1 cellular context compared by ENCODE assay signal in the genomic region with DNA sequence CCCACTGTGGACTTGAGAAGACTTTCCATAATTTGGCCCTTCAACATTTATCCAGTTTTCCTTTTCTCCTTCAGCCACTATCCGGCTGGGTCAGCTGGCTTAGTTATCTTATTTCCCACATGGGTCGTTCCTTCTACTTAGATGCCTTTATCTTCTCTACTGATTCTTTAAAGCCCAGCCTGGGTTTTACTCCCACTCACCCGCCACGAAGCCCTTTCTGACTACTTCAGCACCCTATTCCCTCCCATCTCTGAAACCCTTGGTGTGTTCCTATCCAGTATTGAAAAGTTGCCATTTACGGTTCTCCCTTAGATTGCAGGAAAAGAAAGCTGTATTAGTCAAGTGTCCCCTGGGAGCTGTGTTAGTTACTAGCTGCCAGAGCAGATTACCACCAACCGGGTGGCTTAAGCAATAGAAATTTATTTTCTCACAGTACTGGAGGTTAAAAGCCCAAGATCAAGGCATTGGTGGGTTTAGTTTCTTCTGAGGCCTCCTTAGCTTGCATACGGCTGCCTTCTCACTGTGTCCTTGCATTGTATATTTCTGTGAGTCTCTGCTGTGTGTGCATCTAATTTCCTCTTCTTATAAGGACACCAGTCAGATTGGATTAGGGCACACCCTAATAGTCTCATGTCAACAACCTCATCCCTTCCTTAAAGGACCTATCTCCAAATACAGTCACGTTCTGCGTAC.
A peak's percentile ranks its signal among the peaks of the same experiment; 100 is the strongest.
TF ChIP-seq lines count a peak whose summit lies in the region.

No MANE protein-coding gene starts in this region.

TF ChIP-seq in K562, 482 proteins besides CTCF, POLR2A, EP300 and RAD21 (continued from another document and continues in another):
- TF ChIP-seq ZBTB7A (IDR thresholded peaks at IDR 0.05; ENCODE audit: borderline replicate concordance, control insufficient read depth, low read depth, low read length), result no peak
- peak; percentile 80 for TF ChIP-seq SMARCC2 (IDR thresholded peaks at IDR 0.05; ENCODE audit: low read depth)
- TF ChIP-seq CBFA2T3 (IDR thresholded peaks at IDR 0.05), result peak; percentile 95
- 0 out of 2 replicates have a peak, but pooled peaks have one; percentile 20 for TF ChIP-seq FOSL1 (tag; conservative IDR thresholded peaks at IDR 0.05)
- TF ChIP-seq SMARCA4 (IDR thresholded peaks at IDR 0.05), result peak; percentile 93
- TF ChIP-seq ARID1B (IDR thresholded peaks at IDR 0.05), result peak; percentile 96
- peak; percentile 72; the same call in 1 of the 2 replicates for TF ChIP-seq PML (IDR thresholded peaks at IDR 0.05; ENCODE audit: low read length)
- 0 out of 2 replicates have a peak, but pooled peaks have one; percentile 11 for TF ChIP-seq ATF7 (IDR thresholded peaks at IDR 0.05)
- peak; percentile 11; the same call in 1 of the 2 replicates for TF ChIP-seq MITF (IDR thresholded peaks at IDR 0.05)
- 0 out of 2 replicates have a peak, but pooled peaks have one; percentile 13 for TF ChIP-seq SMAD3 (CRISPR knock-in tag; conservative IDR thresholded peaks at IDR 0.05)
- peak; percentile 73 for TF ChIP-seq PHB2 (IDR thresholded peaks at IDR 0.05; ENCODE audit: low read depth)
- TF ChIP-seq NR2C2 (CRISPR knock-in tag; IDR thresholded peaks at IDR 0.05), result no peak
- peak; percentile 36; the same call in 1 of the 2 replicates for TF ChIP-seq NR2C2 (tag; IDR thresholded peaks at IDR 0.05)
- TF ChIP-seq MYC (IDR thresholded peaks at IDR 0.05; ENCODE audit: low read depth, low read length), result no peak; the same call in 1 of the 2 replicates
- no peak for TF ChIP-seq MYC (CRISPR knock-in tag; IDR thresholded peaks at IDR 0.05; ENCODE audit: borderline replicate concordance, low read depth)
- no peak for TF ChIP-seq E2F5 (CRISPR knock-in tag; IDR thresholded peaks at IDR 0.05)
- TF ChIP-seq ZNF318 (IDR thresholded peaks at IDR 0.05; ENCODE audit: borderline replicate concordance in 1 of 2, low read depth in 1 of 2), result 0 out of 4 replicates have a peak, but pooled peaks of 1 of the 2 experiments have one; percentile 23
- TF ChIP-seq RBM15 (IDR thresholded peaks at IDR 0.05; ENCODE audit: insufficient read depth, low read length), result no peak
- TF ChIP-seq L3MBTL2 (IDR thresholded peaks at IDR 0.05), result peak; percentile 57; the same call in 1 of the 2 replicates
- TF ChIP-seq NCOA6 (IDR thresholded peaks at IDR 0.05), result 0 out of 2 replicates have a peak, but pooled peaks have one; percentile 25
- TF ChIP-seq HDAC2 (IDR thresholded peaks at IDR 0.05), result peak; percentile 91
- 0 out of 2 replicates have a peak, but pooled peaks have one; percentile 8 for TF ChIP-seq CREM (IDR thresholded peaks at IDR 0.05; ENCODE audit: low read depth)
- peak; percentile 43 for TF ChIP-seq TAF9B (IDR thresholded peaks at IDR 0.05; ENCODE audit: partially characterized antibody)
- no peak for TF ChIP-seq ZC3H8 (IDR thresholded peaks at IDR 0.05)
- 0 out of 2 replicates have a peak, but pooled peaks have one; percentile 12 for TF ChIP-seq NR2C1 (IDR thresholded peaks at IDR 0.05)
- no peak for TF ChIP-seq NR2C1 (tag; IDR thresholded peaks at IDR 0.05)
- TF ChIP-seq, protein P1, sequence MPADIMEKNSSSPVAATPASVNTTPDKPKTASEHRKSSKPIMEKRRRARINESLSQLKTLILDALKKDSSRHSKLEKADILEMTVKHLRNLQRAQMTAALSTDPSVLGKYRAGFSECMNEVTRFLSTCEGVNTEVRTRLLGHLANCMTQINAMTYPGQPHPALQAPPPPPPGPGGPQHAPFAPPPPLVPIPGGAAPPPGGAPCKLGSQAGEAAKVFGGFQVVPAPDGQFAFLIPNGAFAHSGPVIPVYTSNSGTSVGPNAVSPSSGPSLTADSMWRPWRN (IDR thresholded peaks at IDR 0.05; ENCODE audit: low read depth), result peak; percentile 52; the same call in 1 of the 2 replicates
- TF ChIP-seq LEF1 (IDR thresholded peaks at IDR 0.05), result peak; percentile 63; the same call in 1 of the 2 replicates
- peak; percentile 66; the same call in 1 of the 2 replicates for TF ChIP-seq NFATC3 (IDR thresholded peaks at IDR 0.05)
- TF ChIP-seq ZNF175 (CRISPR knock-in tag; IDR thresholded peaks at IDR 0.05; ENCODE audit: low read depth), result 0 out of 2 replicates have a peak, but pooled peaks have one; percentile 17
- peak; percentile 89 for TF ChIP-seq HMBOX1 (IDR thresholded peaks at IDR 0.05)
- TF ChIP-seq MTA1 (IDR thresholded peaks at IDR 0.05; ENCODE audit: borderline replicate concordance), result 0 out of 2 replicates have a peak, but pooled peaks have one; percentile 37
- peak; percentile 48 for TF ChIP-seq SMAD1 (IDR thresholded peaks at IDR 0.05; ENCODE audit: low read depth, low read length, partially characterized antibody)
- peak; percentile 18 to 86; a peak in 2 of 4 replicates for TF ChIP-seq TBL1XR1 (IDR thresholded peaks at IDR 0.05; ENCODE audit: low read length in 2 of 2)
- no peak for TF ChIP-seq ZC3H4 (CRISPR knock-in tag; IDR thresholded peaks at IDR 0.05; ENCODE audit: borderline replicate concordance)
- TF ChIP-seq ZEB2 (IDR thresholded peaks at IDR 0.05), result no peak
- TF ChIP-seq JUND (IDR thresholded peaks at IDR 0.05; ENCODE audit: borderline replicate concordance, low read depth, low read length), result peak; percentile 58
- TF ChIP-seq JUND (tag; IDR thresholded peaks at IDR 0.05; ENCODE audit: borderline replicate concordance, low read depth, low read length), result no peak; the same call in 2 of the 3 replicates
- TF ChIP-seq POLR2AphosphoS5 (IDR thresholded peaks at IDR 0.05; ENCODE audit: control insufficient read depth, insufficient read depth, low read depth, low read length), result peak; percentile 74; the same call in 1 of the 2 replicates
- TF ChIP-seq, protein P2, sequence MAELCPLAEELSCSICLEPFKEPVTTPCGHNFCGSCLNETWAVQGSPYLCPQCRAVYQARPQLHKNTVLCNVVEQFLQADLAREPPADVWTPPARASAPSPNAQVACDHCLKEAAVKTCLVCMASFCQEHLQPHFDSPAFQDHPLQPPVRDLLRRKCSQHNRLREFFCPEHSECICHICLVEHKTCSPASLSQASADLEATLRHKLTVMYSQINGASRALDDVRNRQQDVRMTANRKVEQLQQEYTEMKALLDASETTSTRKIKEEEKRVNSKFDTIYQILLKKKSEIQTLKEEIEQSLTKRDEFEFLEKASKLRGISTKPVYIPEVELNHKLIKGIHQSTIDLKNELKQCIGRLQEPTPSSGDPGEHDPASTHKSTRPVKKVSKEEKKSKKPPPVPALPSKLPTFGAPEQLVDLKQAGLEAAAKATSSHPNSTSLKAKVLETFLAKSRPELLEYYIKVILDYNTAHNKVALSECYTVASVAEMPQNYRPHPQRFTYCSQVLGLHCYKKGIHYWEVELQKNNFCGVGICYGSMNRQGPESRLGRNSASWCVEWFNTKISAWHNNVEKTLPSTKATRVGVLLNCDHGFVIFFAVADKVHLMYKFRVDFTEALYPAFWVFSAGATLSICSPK (IDR thresholded peaks at IDR 0.05; ENCODE audit: borderline replicate concordance), result 0 out of 2 replicates have a peak, but pooled peaks have one; percentile 35
- TF ChIP-seq, protein P3, sequence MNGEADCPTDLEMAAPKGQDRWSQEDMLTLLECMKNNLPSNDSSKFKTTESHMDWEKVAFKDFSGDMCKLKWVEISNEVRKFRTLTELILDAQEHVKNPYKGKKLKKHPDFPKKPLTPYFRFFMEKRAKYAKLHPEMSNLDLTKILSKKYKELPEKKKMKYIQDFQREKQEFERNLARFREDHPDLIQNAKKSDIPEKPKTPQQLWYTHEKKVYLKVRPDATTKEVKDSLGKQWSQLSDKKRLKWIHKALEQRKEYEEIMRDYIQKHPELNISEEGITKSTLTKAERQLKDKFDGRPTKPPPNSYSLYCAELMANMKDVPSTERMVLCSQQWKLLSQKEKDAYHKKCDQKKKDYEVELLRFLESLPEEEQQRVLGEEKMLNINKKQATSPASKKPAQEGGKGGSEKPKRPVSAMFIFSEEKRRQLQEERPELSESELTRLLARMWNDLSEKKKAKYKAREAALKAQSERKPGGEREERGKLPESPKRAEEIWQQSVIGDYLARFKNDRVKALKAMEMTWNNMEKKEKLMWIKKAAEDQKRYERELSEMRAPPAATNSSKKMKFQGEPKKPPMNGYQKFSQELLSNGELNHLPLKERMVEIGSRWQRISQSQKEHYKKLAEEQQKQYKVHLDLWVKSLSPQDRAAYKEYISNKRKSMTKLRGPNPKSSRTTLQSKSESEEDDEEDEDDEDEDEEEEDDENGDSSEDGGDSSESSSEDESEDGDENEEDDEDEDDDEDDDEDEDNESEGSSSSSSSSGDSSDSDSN (IDR thresholded peaks at IDR 0.05; ENCODE audit: borderline replicate concordance in 1 of 2, low read depth in 2 of 2, low read length in 2 of 2), result 0 out of 4 replicates have a peak, but pooled peaks of 1 of the 2 experiments have one; percentile 12
